Comparison of ENCODE assay signal across 30 cellular contexts in genomic region chr11:37926772-37927171, GRCh38.
"Had no signal": no experiment of that assay in that cellular context is flagged by ENCODE, and none has a peak within 500 bp of the region (broad histone marks: within the 10 kb centered on the region; RNA-seq: fewer than 3 reads in every experiment).

No MANE protein-coding gene starts in this region.

- H3K36me3 ChIP-seq: adrenal gland, ascending aorta, brain microvascular endothelial cell, cardiac muscle cell, colonic mucosa, gastrocnemius medialis, heart right ventricle, WERI-Rb-1 had no signal

- H3K4me3 ChIP-seq: adrenal gland, ascending aorta, cardiac muscle cell, colonic mucosa, gastrocnemius medialis, heart right ventricle, hepatocyte had no signal

- DNase-seq: activated B cell treated with CpG ODN at 0.5 μM for 24 hours; activated CD4-positive, alpha-beta memory T cell treated with anti-CD3 and anti-CD28 coated beads for 36 hours; activated CD4-positive, alpha-beta T cell treated with anti-CD3 and anti-CD28 coated beads for 36 hours; activated CD4-positive, alpha-beta T cell treated with anti-CD3 and anti-CD28 coated beads, Interleukin-2, amount 10 ng/mL, durations not matched to agents 24 days and 14 days; activated CD8-positive, alpha-beta memory T cell treated with anti-CD3 and anti-CD28 coated beads, Interleukin-2, amount 10 ng/mL, durations not matched to agents 7 days and 5 days; activated CD8-positive, alpha-beta memory T cell treated with anti-CD3 and anti-CD28 coated beads, Interleukin-2, amount 50 U/mL, for 4 hours; activated CD8-positive, alpha-beta T cell treated with anti-CD3 and anti-CD28 coated beads, Interleukin-2, amount 10 ng/mL, durations not matched to agents 7 days and 5 days; activated effector memory CD4-positive, alpha-beta T cell treated with anti-CD3 and anti-CD28 coated beads, Interleukin-2, amount 50 U/mL, for 16 hours; activated naive CD4-positive, alpha-beta T cell treated with anti-CD3 and anti-CD28 coated beads for 36 hours; activated naive CD8-positive, alpha-beta T cell treated with anti-CD3 and anti-CD28 coated beads for 36 hours; activated naive CD8-positive, alpha-beta T cell treated with anti-CD3 and anti-CD28 coated beads, Interleukin-2, amount 50 U/mL, for 24 hours; activated T-cell treated with anti-CD3 and anti-CD28 coated beads, Interleukin-2, amount 50 U/mL, for 1 hour; activated T-cell treated with anti-CD3 and anti-CD28 coated beads, Interleukin-2, amount 50 U/mL, for 48 hours; adrenal gland; brain microvascular endothelial cell; central memory CD4-positive, alpha-beta T cell; cerebellar nuclear complex; colonic mucosa; effector CD8-positive, alpha-beta T cell; gastrocnemius medialis; heart right ventricle; T-helper 1 cell; T-helper 17 cell; T1000; WERI-Rb-1 had no signal

- H3K27me3 ChIP-seq: adrenal gland, ascending aorta, brain microvascular endothelial cell, cardiac muscle cell, colonic mucosa, gastrocnemius medialis, heart right ventricle, hepatocyte had no signal

- FAIRE-seq: endometrium, endothelial cell of umbilical vein had no signal
